16 cellular contexts compared by ENCODE assay signal in genomic region chr1:112513112-112513870, GRCh38. TPM values are rescaled to one million over a fixed set of nuclear protein-coding genes. Genes with fewer than 3 reads are reported as not detected.
DNase-seq lines count a peak whose midpoint lies in the region; ATAC-seq and TF ChIP-seq lines count a peak whose summit lies in the region.
"Had no signal": no experiment of that assay in that cellular context is flagged by ENCODE, and none has a peak within 500 bp of the region (broad histone marks: within the 10 kb centered on the region; RNA-seq: fewer than 3 reads in every experiment).

No MANE protein-coding gene starts in this region.

- H3K9me3 Mint-ChIP-seq in osteocyte (ENCODE audit: unreplicated experiment) = no peaks in the 10 kb centered on the region
- H3K9me3 Mint-ChIP-seq: activated CD4-positive, alpha-beta memory T cell treated with anti-CD3 and anti-CD28 coated beads for 36 hours; activated T-cell treated with anti-CD3 and anti-CD28 coated beads, Interleukin-2, amount 50 U/mL, for 72 hours had no signal

- H3K27me3 Mint-ChIP-seq in osteocyte (ENCODE audit: unreplicated experiment) = peaks cover 3% of the 10 kb centered on the region

- peaks cover 4% of the 10 kb centered on the region for H3K36me3 Mint-ChIP-seq in osteocyte (ENCODE audit: unreplicated experiment)
- H3K36me3 Mint-ChIP-seq: activated CD4-positive, alpha-beta memory T cell treated with anti-CD3 and anti-CD28 coated beads for 36 hours had no signal

- H3K4me3 Mint-ChIP-seq in osteocyte (ENCODE audit: unreplicated experiment) = no peak overlapping the region
- H3K4me3 Mint-ChIP-seq: activated CD4-positive, alpha-beta memory T cell treated with anti-CD3 and anti-CD28 coated beads for 36 hours; activated T-cell treated with anti-CD3 and anti-CD28 coated beads, Interleukin-2, amount 50 U/mL, for 72 hours had no signal

- ATAC-seq in HG03175 (IDR thresholded peaks at IDR 0.05; ENCODE audit: unreplicated experiment) (no peak), HG03108 (IDR thresholded peaks at IDR 0.05; ENCODE audit: unreplicated experiment) (no peak)
- ATAC-seq: activated T-cell treated with anti-CD3 and anti-CD28 coated beads, Interleukin-2, amount 50 U/mL, for 72 hours; Panc1 had no signal

- in situ Hi-C loops in astrocyte of the spinal cord (cut with HindIII; ENCODE audit: low sequenced_read_pairs) = no loop called here

- TF ChIP-seq CTCF in astrocyte of the spinal cord (IDR thresholded peaks at IDR 0.05; ENCODE audit: low read depth, low read length) (no peak), fibroblast of the aortic adventitia (IDR thresholded peaks at IDR 0.05; ENCODE audit: insufficient read depth, low read length) (no peak), osteocyte (IDR thresholded peaks at IDR 0.05) (no peak)

- H3K4me3 ChIP-seq in astrocyte of the spinal cord (ENCODE audit: low read depth, low read length) (no peak overlapping the region), fibroblast of the aortic adventitia (ENCODE audit: low read depth, low read length) (no peak overlapping the region)
- H3K4me3 ChIP-seq: dorsolateral prefrontal cortex had no signal

- peaks cover 28% of the 10 kb centered on the region for H3K4me1 Mint-ChIP-seq in osteocyte (ENCODE audit: unreplicated experiment)

- peak; percentile 34 for DNase-seq in AG20443 (ENCODE audit: low spot score)
- peak; percentile 51 for DNase-seq in astrocyte of the spinal cord (ENCODE audit: low read depth, low spot score)
- DNase-seq in fibroblast of the aortic adventitia (ENCODE audit: low read depth) = peak; percentile 84
- no peak for DNase-seq in osteocyte (ENCODE audit: extremely low spot score, unreplicated experiment)
- DNase-seq in cerebellar cortex (ENCODE audit: low spot score) = no peak
- no peak for DNase-seq in activated gamma-delta T cell treated with Interleukin-2 at 50 U/mL for 16 hours
- DNase-seq: activated CD4-positive, alpha-beta memory T cell treated with anti-CD3 and anti-CD28 coated beads for 36 hours; activated T-cell treated with anti-CD3 and anti-CD28 coated beads, Interleukin-2, amount 50 U/mL, for 72 hours; dorsolateral prefrontal cortex; H7; NCI-H2029; stimulated activated CD4-positive, alpha-beta T cell treated with anti-CD3 and anti-CD28 coated beads, Interleukin-4, amount 100 ng/mL, for 4 hours; trophoblast cell had no signal

- peak overlapping the region; percentile 33 for H3K27ac Mint-ChIP-seq in osteocyte (ENCODE audit: unreplicated experiment)
- H3K27ac Mint-ChIP-seq: activated CD4-positive, alpha-beta memory T cell treated with anti-CD3 and anti-CD28 coated beads for 36 hours; activated T-cell treated with anti-CD3 and anti-CD28 coated beads, Interleukin-2, amount 50 U/mL, for 72 hours had no signal

RNA-seq across cellular contexts. Expression of gene WNT2B, which starts 4.5 kb away (rescaled TPM):
- total RNA-seq in fibroblast of the aortic adventitia (ENCODE audit: low replicate concordance) = 1.8 and 2.4 TPM in 2 replicates
- 2.3 TPM in 2 replicates for total RNA-seq in osteocyte

Comparison
In these comparisons a context has a peak if more than half of its experiments do, and no peak if none do; other contexts are left out.
1. DNase-seq: peak in AG20443 (single experiment), astrocyte of the spinal cord (single experiment) and fibroblast of the aortic adventitia (single experiment); none in osteocyte (single experiment), cerebellar cortex (single experiment) and activated gamma-delta T cell treated with Interleukin-2 at 50 U/mL for 16 hours (single experiment).